ENCODE assay signal across 7 cellular contexts in genomic region chr2:206157014-206157413, GRCh38. TPM values are rescaled to one million over a fixed set of nuclear protein-coding genes. Genes with fewer than 3 reads are reported as not detected.
DNase-seq lines count a peak whose midpoint lies in the region; ATAC-seq, FAIRE-seq and TF ChIP-seq lines count a peak whose summit lies in the region.
"Not testable (repeated sequence)": the region's sequence is repeated elsewhere in the genome, so short reads cannot be mapped to it uniquely, and the experiment has no call there.

No MANE protein-coding gene starts in this region.

- not testable (repeated sequence) for H3K4me3 ChIP-seq in GM23338; endothelial cell of umbilical vein (replicated peaks in 1 of 3; ENCODE audit: insufficient read depth in 1 of 3, low read depth in 1 of 3, low read length in 3 of 3)
- H3K4me3 ChIP-seq in SK-N-MC (peak overlapping the region; percentile 87; the same call in 1 of the 2 replicates), HepG2 (replicated peaks in 1 of 3; ENCODE audit: insufficient read depth in 1 of 3, low read depth in 2 of 3, low read length in 3 of 3) (peak overlapping the region in 2 of 3 experiments; percentile 87 to 90; a peak in 2 of 6 replicates)

- dilution Hi-C loops in endothelial cell of umbilical vein (cut with MboI; ENCODE audit: extremely low pct_ligation_motif_present, low sequenced_read_pairs), result not testable (repeated sequence)

- H3K36me3 ChIP-seq in GM23338 (ENCODE audit: insufficient read depth), result peaks cover 20% of the 10 kb centered on the region
- H3K36me3 ChIP-seq in SK-N-MC (ENCODE audit: insufficient read depth, low read length), result peaks cover 34% of the 10 kb centered on the region
- H3K36me3 ChIP-seq in endothelial cell of umbilical vein (ENCODE audit: control insufficient read depth in 2 of 2, extremely low read depth in 1 of 2, insufficient read depth in 2 of 2, low read length in 2 of 2), result peaks cover 0 to 14% of the 10 kb centered on the region in 2 experiments
- peaks cover 4 to 23% of the 10 kb centered on the region in 2 experiments; a peak in 3 of 5 replicates for H3K36me3 ChIP-seq in HepG2 (replicated peaks in 1 of 2; ENCODE audit: control insufficient read depth in 1 of 2, insufficient read depth in 2 of 2, low read length in 2 of 2)

- H3K36me3 Mint-ChIP-seq in GM23338 (ENCODE audit: low read depth) (peaks cover 29% of the 10 kb centered on the region), progenitor cell of endocrine pancreas (ENCODE audit: insufficient read depth) (peaks cover 13% of the 10 kb centered on the region)
- H3K36me3 Mint-ChIP-seq in activated CD8-positive, alpha-beta memory T cell treated with anti-CD3 and anti-CD28 coated beads, Interleukin-2, amount 10 ng/mL, durations not matched to agents 7 days and 5 days, result peaks cover 30% of the 10 kb centered on the region

- H3K4me1 Mint-ChIP-seq in GM23338 (peaks cover 15% of the 10 kb centered on the region), progenitor cell of endocrine pancreas (ENCODE audit: low read depth) (peaks cover 19% of the 10 kb centered on the region)
- H3K4me1 Mint-ChIP-seq in activated CD8-positive, alpha-beta memory T cell treated with anti-CD3 and anti-CD28 coated beads, Interleukin-2, amount 10 ng/mL, durations not matched to agents 7 days and 5 days, result peaks cover 38% of the 10 kb centered on the region

- peaks cover 28% of the 10 kb centered on the region; the same call in 1 of the 2 replicates for H4K20me1 ChIP-seq in GM23338 (replicated peaks; ENCODE audit: insufficient read depth)
- not testable (repeated sequence) for H4K20me1 ChIP-seq in endothelial cell of umbilical vein (replicated peaks; ENCODE audit: control insufficient read depth, extremely low read depth, insufficient read depth, low read length)
- H4K20me1 ChIP-seq in HepG2 (ENCODE audit: insufficient read depth, low read length), result peaks cover 20% of the 10 kb centered on the region

- TF ChIP-seq POLR2A in endothelial cell of umbilical vein (IDR thresholded peaks at IDR 0.05; ENCODE audit: low read depth, low read length); HepG2 (IDR thresholded peaks at IDR 0.05; ENCODE audit: insufficient read depth in 1 of 2, low read depth in 2 of 2, low read length in 2 of 2): not testable (repeated sequence)

- H3K4me1 ChIP-seq in GM23338 (ENCODE audit: insufficient read depth) (peaks cover 15% of the 10 kb centered on the region), endothelial cell of umbilical vein (ENCODE audit: control insufficient read depth, extremely low read depth, insufficient read depth, low read length) (peaks cover 23% of the 10 kb centered on the region), HepG2 (ENCODE audit: insufficient read depth, low read length) (peaks cover 46% of the 10 kb centered on the region)

- not testable (repeated sequence) for TF ChIP-seq EP300 in HepG2 (IDR thresholded peaks at IDR 0.05; ENCODE audit: low read depth in 2 of 2, low read length in 2 of 2); HepG2 (CRISPR knock-in tag; IDR thresholded peaks at IDR 0.05; ENCODE audit: borderline replicate concordance)

- H3K79me2 ChIP-seq in GM23338 (replicated peaks; ENCODE audit: insufficient read depth), result peaks cover 94% of the 10 kb centered on the region
- H3K79me2 ChIP-seq in endothelial cell of umbilical vein (ENCODE audit: control insufficient read depth, insufficient read depth, low read length), result peaks cover 84% of the 10 kb centered on the region
- H3K79me2 ChIP-seq in HepG2 (ENCODE audit: insufficient read depth, low read length), result peaks cover 82% of the 10 kb centered on the region

- ATAC-seq in GM23338; activated CD8-positive, alpha-beta memory T cell treated with anti-CD3 and anti-CD28 coated beads, Interleukin-2, amount 10 ng/mL, durations not matched to agents 7 days and 5 days; HepG2: not testable (repeated sequence)

- WGBS in HepG2 (ENCODE audit: low lambda C conversion rate), result 97% methylated on average over 11 of the region's 11 CpGs

- not testable (repeated sequence) for H3K9me3 ChIP-seq in SK-N-MC (ENCODE audit: low read depth, low read length); endothelial cell of umbilical vein (replicated peaks; ENCODE audit: control insufficient read depth, insufficient read depth, low read length); HepG2 (ENCODE audit: low read length)

- POLR2A ChIA-PET in endothelial cell of umbilical vein (lab: Charles Lee), result not testable (repeated sequence)
- POLR2A ChIA-PET in HepG2 (lab: Yijun Ruan, JAX), result interaction anchor here (1.0 kb wide), 1 partner anchor 71 kb away, joined by 3 read pairs; the partner anchor contains the start of gene INO80D

- H3K9ac ChIP-seq in SK-N-MC (ENCODE audit: insufficient read length); endothelial cell of umbilical vein (replicated peaks; ENCODE audit: extremely low read depth, insufficient read depth, low read length): not testable (repeated sequence)
- H3K9ac ChIP-seq in HepG2 (ENCODE audit: insufficient read depth, low read depth, low read length), result peak overlapping the region; percentile 97; the same call in 1 of the 2 replicates

- CTCF ChIA-PET in activated CD8-positive, alpha-beta memory T cell treated with anti-CD3 and anti-CD28 coated beads, Interleukin-2, amount 10 ng/mL, durations not matched to agents 7 days and 5 days (lab: Charles Lee); endothelial cell of umbilical vein (lab: Charles Lee); HepG2 (lab: Yijun Ruan, JAX; ENCODE audit: low intra/inter-chr PET ratio, low total read pairs): not testable (repeated sequence)

- not testable (repeated sequence) for H3K27ac Mint-ChIP-seq in GM23338; activated CD8-positive, alpha-beta memory T cell treated with anti-CD3 and anti-CD28 coated beads, Interleukin-2, amount 10 ng/mL, durations not matched to agents 7 days and 5 days; progenitor cell of endocrine pancreas

- not testable (repeated sequence) for H3K9me2 ChIP-seq in GM23338 (ENCODE audit: insufficient read depth)

- H3K4me2 ChIP-seq in GM23338, result not testable (repeated sequence)
- H3K4me2 ChIP-seq in endothelial cell of umbilical vein (ENCODE audit: insufficient read depth, low read length), result peak overlapping the region; percentile 99
- peak overlapping the region; percentile 65 for H3K4me2 ChIP-seq in HepG2 (ENCODE audit: low read depth, low read length)

- BruUV-seq in endothelial cell of umbilical vein (replicated peaks; lab: Mats Ljungman, UMichigan); HepG2 (replicated peaks; lab: Mats Ljungman, UMichigan): not testable (repeated sequence)

- H3F3A ChIP-seq in GM23338 (replicated peaks; ENCODE audit: low read depth), result peaks cover 18% of the 10 kb centered on the region

- DNase-seq in GM23338 (ENCODE audit: low spot score); SK-N-MC (ENCODE audit: low read depth, low spot score); activated CD8-positive, alpha-beta memory T cell treated with anti-CD3 and anti-CD28 coated beads, Interleukin-2, amount 10 ng/mL, durations not matched to agents 7 days and 5 days; endothelial cell of umbilical vein (ENCODE audit: low read depth, low spot score); HepG2 (ENCODE audit: low spot score); progenitor cell of endocrine pancreas (ENCODE audit: low spot score, unreplicated experiment): not testable (repeated sequence)
- peak; percentile 35 for DNase-seq in amniotic epithelial cell (ENCODE audit: low read depth)

- H3K27me3 ChIP-seq in GM23338 (ENCODE audit: insufficient read depth); endothelial cell of umbilical vein (ENCODE audit: control insufficient read depth in 2 of 2, insufficient read depth in 2 of 2, low read length in 2 of 2); HepG2 (ENCODE audit: control insufficient read depth in 1 of 2, insufficient read depth in 2 of 2, low read length in 2 of 2): not testable (repeated sequence)

- FAIRE-seq in endothelial cell of umbilical vein (lab: Jason Lieb, UNC); HepG2 (lab: Jason Lieb, UNC): not testable (repeated sequence)

- intact Hi-C loops in endothelial cell of umbilical vein (cut with micrococcal nuclease); HepG2 (cut with micrococcal nuclease; ENCODE audit: unreplicated experiment): not testable (repeated sequence)

- TF ChIP-seq CTCF in GM23338 (conservative IDR thresholded peaks at IDR 0.05; ENCODE audit: low read depth in 2 of 2); endothelial cell of umbilical vein (IDR thresholded peaks at IDR 0.05; ENCODE audit: extremely low read depth in 1 of 2, insufficient read depth in 1 of 2, low read depth in 1 of 2, low read length in 2 of 2); HepG2 (CRISPR knock-in tag; IDR thresholded peaks at IDR 0.05); progenitor cell of endocrine pancreas (IDR thresholded peaks at IDR 0.05; ENCODE audit: unreplicated experiment): not testable (repeated sequence)

- in situ Hi-C loops in HepG2 (cut with HindIII; ENCODE audit: extremely low pct_ligation_motif_present, low pct_unique_long_range_greater_than_20kb), result not testable (repeated sequence)

- not testable (repeated sequence) for TF ChIP-seq RAD21 in HepG2 (CRISPR knock-in tag; IDR thresholded peaks at IDR 0.05)

- H3K4me3 Mint-ChIP-seq in GM23338 (peak overlapping the region; percentile 99; the same call in 1 of the 3 replicates), progenitor cell of endocrine pancreas (ENCODE audit: low read depth) (peak overlapping the region; percentile 26)
- H3K4me3 Mint-ChIP-seq in activated CD8-positive, alpha-beta memory T cell treated with anti-CD3 and anti-CD28 coated beads, Interleukin-2, amount 10 ng/mL, durations not matched to agents 7 days and 5 days, result peak overlapping the region; percentile 96

- not testable (repeated sequence) for H3K9me3 Mint-ChIP-seq in GM23338; activated CD8-positive, alpha-beta memory T cell treated with anti-CD3 and anti-CD28 coated beads, Interleukin-2, amount 10 ng/mL, durations not matched to agents 7 days and 5 days (ENCODE audit: low read depth); progenitor cell of endocrine pancreas (ENCODE audit: low read depth)

- H3K27ac ChIP-seq in GM23338 (ENCODE audit: low read depth); SK-N-MC; endothelial cell of umbilical vein (ENCODE audit: insufficient read depth, low read depth, low read length); HepG2 (ENCODE audit: extremely low read length, insufficient read depth, low read length): not testable (repeated sequence)

- H2AFZ ChIP-seq in GM23338; endothelial cell of umbilical vein (ENCODE audit: low read depth, low read length); HepG2 (ENCODE audit: low read length): not testable (repeated sequence)

- not testable (repeated sequence) for H3K9me1 ChIP-seq in endothelial cell of umbilical vein (replicated peaks; ENCODE audit: control insufficient read depth, extremely low read depth, insufficient read depth, low read length)

- H3K27me3 Mint-ChIP-seq in GM23338 (ENCODE audit: insufficient read depth, low read depth, poor library complexity), result peaks cover 18% of the 10 kb centered on the region
- not testable (repeated sequence) for H3K27me3 Mint-ChIP-seq in activated CD8-positive, alpha-beta memory T cell treated with anti-CD3 and anti-CD28 coated beads, Interleukin-2, amount 10 ng/mL, durations not matched to agents 7 days and 5 days; progenitor cell of endocrine pancreas

RNA-seq across cellular contexts. Expression of gene NDUFS1, which starts 2.2 kb away (rescaled TPM):
- total RNA-seq in GM23338 (2014; rRNA removed; shearing (Covaris generic)), result 79.8 and 97.9 TPM in 2 replicates
- polyA plus RNA-seq in GM23338 (2016; fragmentation: Nextera tagmentation; extraction: Ambion mirVana), result 34.5 and 35.6 TPM in 2 replicates
- total RNA-seq in activated CD8-positive, alpha-beta memory T cell treated with anti-CD3 and anti-CD28 coated beads, Interleukin-2, amount 10 ng/mL, durations not matched to agents 7 days and 5 days, result 10 to 100 TPM; 58.2 to 82.1 TPM
- 93.2 and 95.5 TPM in 2 replicates for total RNA-seq in endothelial cell of umbilical vein
- polyA plus RNA-seq in endothelial cell of umbilical vein, result 34.0 and 49.8 TPM in 2 replicates
- polyA plus RNA-seq in endothelial cell of umbilical vein (2011; cell fraction: cytosol; rRNA removed), result 69.7 and 70.4 TPM in 2 replicates
- 65.7 and 87.2 TPM in 2 replicates for polyA plus RNA-seq in endothelial cell of umbilical vein (2011; cell fraction: nucleus; rRNA removed)
- 68.3 and 101 TPM in 2 replicates for polyA plus RNA-seq in endothelial cell of umbilical vein (2012)
- 89.6 and 111 TPM in 2 replicates for polyA minus RNA-seq in endothelial cell of umbilical vein
- 40.5 TPM for polyA minus RNA-seq in endothelial cell of umbilical vein (2011; cell fraction: cytosol; rRNA and poly(A)+ RNA removed)
- 38.3 and 48.7 TPM in 2 replicates for polyA minus RNA-seq in endothelial cell of umbilical vein (2011; cell fraction: nucleus; rRNA and poly(A)+ RNA removed)
- 242 and 396 TPM in 2 replicates for total RNA-seq in HepG2 (2016; rRNA removed; fragmentation: Illumina TruSeq; extraction: Trizol)
- 70.4 and 73.3 TPM in 2 replicates for total RNA-seq in HepG2 (2016; cell fraction: cytosol; rRNA removed; fragmentation: Illumina TruSeq; extraction: Trizol; ENCODE audit: low read depth)
- total RNA-seq in HepG2 (2016; cell fraction: insoluble cytoplasmic fraction; rRNA removed; fragmentation: Illumina TruSeq; extraction: Trizol), result 239 and 375 TPM in 2 replicates
- total RNA-seq in HepG2 (2016; cell fraction: membrane; rRNA removed; fragmentation: Illumina TruSeq; extraction: Trizol), result 61.9 and 76.2 TPM in 2 replicates
- 111 and 119 TPM in 2 replicates for total RNA-seq in HepG2 (2016; cell fraction: nucleus; rRNA removed; fragmentation: Illumina TruSeq; extraction: Trizol)
- 102 and 139 TPM in 2 replicates for polyA plus RNA-seq in HepG2 (2011; rRNA removed)
- polyA plus RNA-seq in HepG2 (2011; cell fraction: cytosol; rRNA removed), result 93.2 and 124 TPM in 2 replicates
- polyA plus RNA-seq in HepG2 (2011; cell fraction: nucleus; rRNA removed), result 33.6 and 45.1 TPM in 2 replicates
- 110 and 123 TPM in 2 replicates for polyA plus RNA-seq in HepG2 (2012)
- polyA plus RNA-seq in HepG2 (2016; cell fraction: cytosol; fragmentation: Illumina TruSeq; extraction: Trizol; ENCODE audit: low read depth), result 10.0 and 11.0 TPM in 2 replicates
- polyA plus RNA-seq in HepG2 (2016; cell fraction: insoluble cytoplasmic fraction; fragmentation: Illumina TruSeq; extraction: Trizol; ENCODE audit: low read depth), result 200 and 204 TPM in 2 replicates
- 21.5 and 24.6 TPM in 2 replicates for polyA plus RNA-seq in HepG2 (2016; cell fraction: membrane; fragmentation: Illumina TruSeq; extraction: Trizol; ENCODE audit: low read depth)
- 67.1 and 72.5 TPM in 2 replicates for polyA plus RNA-seq in HepG2 (2016; cell fraction: nucleus; fragmentation: Illumina TruSeq; extraction: Trizol; ENCODE audit: insufficient read depth, low read depth)
- 73.9 and 109 TPM in 2 replicates for polyA minus RNA-seq in HepG2 (2011; rRNA and poly(A)+ RNA removed; ENCODE audit: low replicate concordance)
- polyA minus RNA-seq in HepG2 (2011; cell fraction: cytosol; rRNA and poly(A)+ RNA removed), result 96.8 and 105 TPM in 2 replicates
- 89.4 and 111 TPM in 2 replicates for polyA minus RNA-seq in HepG2 (2011; cell fraction: nucleus; rRNA and poly(A)+ RNA removed)
- total RNA-seq in progenitor cell of endocrine pancreas, result 71.6 and 77.6 TPM in 2 replicates

RNA-seq across cellular contexts. Expression of gene EEF1B2, which starts 2.7 kb away (rescaled TPM):
- total RNA-seq in GM23338 (2014; rRNA removed; shearing (Covaris generic)), result 213 and 305 TPM in 2 replicates
- polyA plus RNA-seq in GM23338 (2016; fragmentation: Nextera tagmentation; extraction: Ambion mirVana), result 673 and 709 TPM in 2 replicates
- 100 to 1,000 TPM; 417 to 565 TPM for total RNA-seq in activated CD8-positive, alpha-beta memory T cell treated with anti-CD3 and anti-CD28 coated beads, Interleukin-2, amount 10 ng/mL, durations not matched to agents 7 days and 5 days
- total RNA-seq in endothelial cell of umbilical vein, result 558 and 576 TPM in 2 replicates
- polyA plus RNA-seq in endothelial cell of umbilical vein, result 378 and 454 TPM in 2 replicates
- 595 and 669 TPM in 2 replicates for polyA plus RNA-seq in endothelial cell of umbilical vein (2011; cell fraction: cytosol; rRNA removed)
- 202 and 315 TPM in 2 replicates for polyA plus RNA-seq in endothelial cell of umbilical vein (2011; cell fraction: nucleus; rRNA removed)
- 742 and 907 TPM in 2 replicates for polyA plus RNA-seq in endothelial cell of umbilical vein (2012)
- 300 and 371 TPM in 2 replicates for polyA minus RNA-seq in endothelial cell of umbilical vein
- polyA minus RNA-seq in endothelial cell of umbilical vein (2011; cell fraction: cytosol; rRNA and poly(A)+ RNA removed), result 182 TPM
- polyA minus RNA-seq in endothelial cell of umbilical vein (2011; cell fraction: nucleus; rRNA and poly(A)+ RNA removed), result 94.2 and 126 TPM in 2 replicates
- 1,731 and 2,041 TPM in 2 replicates for total RNA-seq in HepG2 (2016; rRNA removed; fragmentation: Illumina TruSeq; extraction: Trizol)
- total RNA-seq in HepG2 (2016; cell fraction: cytosol; rRNA removed; fragmentation: Illumina TruSeq; extraction: Trizol; ENCODE audit: low read depth), result 2,502 and 2,842 TPM in 2 replicates
- 1,728 and 2,113 TPM in 2 replicates for total RNA-seq in HepG2 (2016; cell fraction: insoluble cytoplasmic fraction; rRNA removed; fragmentation: Illumina TruSeq; extraction: Trizol)
- total RNA-seq in HepG2 (2016; cell fraction: membrane; rRNA removed; fragmentation: Illumina TruSeq; extraction: Trizol), result 4,021 and 4,360 TPM in 2 replicates
- 733 and 787 TPM in 2 replicates for total RNA-seq in HepG2 (2016; cell fraction: nucleus; rRNA removed; fragmentation: Illumina TruSeq; extraction: Trizol)
- polyA plus RNA-seq in HepG2 (2011; rRNA removed), result 1,124 and 1,284 TPM in 2 replicates
- 1,102 and 1,298 TPM in 2 replicates for polyA plus RNA-seq in HepG2 (2011; cell fraction: cytosol; rRNA removed)
- 405 and 450 TPM in 2 replicates for polyA plus RNA-seq in HepG2 (2011; cell fraction: nucleus; rRNA removed)
- 1,299 and 1,825 TPM in 2 replicates for polyA plus RNA-seq in HepG2 (2012)
- polyA plus RNA-seq in HepG2 (2016; cell fraction: cytosol; fragmentation: Illumina TruSeq; extraction: Trizol; ENCODE audit: low read depth), result 2,574 and 2,780 TPM in 2 replicates
- 1,745 and 1,876 TPM in 2 replicates for polyA plus RNA-seq in HepG2 (2016; cell fraction: insoluble cytoplasmic fraction; fragmentation: Illumina TruSeq; extraction: Trizol; ENCODE audit: low read depth)
- polyA plus RNA-seq in HepG2 (2016; cell fraction: membrane; fragmentation: Illumina TruSeq; extraction: Trizol; ENCODE audit: low read depth), result 3,375 and 3,437 TPM in 2 replicates
- polyA plus RNA-seq in HepG2 (2016; cell fraction: nucleus; fragmentation: Illumina TruSeq; extraction: Trizol; ENCODE audit: insufficient read depth, low read depth), result 1,165 and 1,197 TPM in 2 replicates
- polyA minus RNA-seq in HepG2 (2011; rRNA and poly(A)+ RNA removed; ENCODE audit: low replicate concordance), result 599 and 1,204 TPM in 2 replicates
- polyA minus RNA-seq in HepG2 (2011; cell fraction: cytosol; rRNA and poly(A)+ RNA removed), result 406 and 415 TPM in 2 replicates
- polyA minus RNA-seq in HepG2 (2011; cell fraction: nucleus; rRNA and poly(A)+ RNA removed), result 338 and 413 TPM in 2 replicates
- total RNA-seq in progenitor cell of endocrine pancreas, result 453 and 492 TPM in 2 replicates

Comparison
In these comparisons a context has a peak if more than half of its experiments do, and no peak if none do; other contexts are left out.
1. H3K4me3 Mint-ChIP-seq: peak in every context shown above with its lines; median percentile 99 in GM23338; 96 in activated CD8-positive, alpha-beta memory T cell treated with anti-CD3 and anti-CD28 coated beads, Interleukin-2, amount 10 ng/mL, durations not matched to agents 7 days and 5 days; 26 in progenitor cell of endocrine pancreas.